Comparison of ENCODE assay signal across 20 cellular contexts in the genomic region with DNA sequence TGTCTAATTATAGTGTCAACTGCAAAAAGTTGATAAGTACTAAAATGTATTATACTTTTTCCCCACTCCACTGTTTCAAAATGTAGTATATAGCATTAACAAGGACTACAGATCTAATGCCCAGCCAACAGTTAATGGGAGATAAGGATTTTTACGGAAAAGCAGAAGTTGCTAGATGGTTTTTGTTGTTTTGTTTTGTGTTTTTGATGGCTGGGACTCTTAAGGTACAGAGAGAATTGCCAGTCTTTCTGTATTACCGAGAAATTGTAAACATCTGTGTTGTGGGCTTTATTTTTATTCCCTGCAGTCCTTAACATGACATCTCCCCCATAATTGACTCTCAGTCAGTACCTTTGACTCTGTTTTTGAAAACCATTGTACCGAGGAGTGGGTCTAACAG. TPM values are rescaled to one million over a fixed set of nuclear protein-coding genes. Genes with fewer than 3 reads are reported as not detected.
DNase-seq lines count a peak whose midpoint lies in the region; ATAC-seq and TF ChIP-seq lines count a peak whose summit lies in the region.
"Had no signal": no experiment of that assay in that cellular context is flagged by ENCODE, and none has a peak within 500 bp of the region (broad histone marks: within the 10 kb centered on the region; RNA-seq: fewer than 3 reads in every experiment).

No MANE protein-coding gene starts in this region.

- peaks cover 98% of the 10 kb centered on the region for H3K4me1 ChIP-seq in PC-9 (replicated peaks; ENCODE audit: insufficient read depth)
- peaks cover 84 to 100% (median 98%) of the 10 kb centered on the region in 4 donors for H3K4me1 ChIP-seq in esophagus muscularis mucosa
- H3K4me1 ChIP-seq in psoas muscle: peaks cover 92% of the 10 kb centered on the region

- WGBS in esophagus muscularis mucosa: 54% methylated on average over 3 of the region's 3 CpGs
- WGBS in psoas muscle, 3 donors: 68 to 76% (median 72%) methylated on average over 3 of the region's 3 CpGs

- H3K9me3 ChIP-seq in AG04450 (ENCODE audit: control insufficient read depth, insufficient read depth, low read length) (no peaks in the 10 kb centered on the region), PC-9 (ENCODE audit: insufficient read depth, low read depth) (no peaks in the 10 kb centered on the region), esophagus muscularis mucosa (no peaks in the 10 kb centered on the region), psoas muscle (no peaks in the 10 kb centered on the region)

- H3K27ac ChIP-seq in AG04450 (ENCODE audit: low read depth, low read length) (peak overlapping the region; percentile 99), PC-9 (peak overlapping the region; percentile 92), esophagus muscularis mucosa (replicated peaks in 1 of 4) (peak overlapping the region; percentile 89 to 92 (median 90)), psoas muscle (peak overlapping the region; percentile 43)

- intact Hi-C loops in PC-9 (cut with micrococcal nuclease; ENCODE audit: unreplicated experiment): no loop called here
- intact Hi-C loops in esophagus muscularis mucosa (cut with DNase I): no loop called here
- intact Hi-C loops in psoas muscle (cut with DNase I): no loop called here

- H2AFZ ChIP-seq in PC-9: no peak overlapping the region

- CTCF ChIA-PET in AG04450 (lab: Charles Lee): no interaction called here
- CTCF ChIA-PET in PC-9 (lab: Charles Lee): no interaction called here

- peaks cover 97% of the 10 kb centered on the region for H3K79me2 ChIP-seq in PC-9 (ENCODE audit: low read depth)

- H4K20me1 ChIP-seq in PC-9 (ENCODE audit: insufficient read depth): no peaks in the 10 kb centered on the region

- H3K27me3 ChIP-seq in AG04450 (ENCODE audit: control insufficient read depth, insufficient read depth, low read length) (no peaks in the 10 kb centered on the region), PC-9 (ENCODE audit: insufficient read depth, low read depth) (no peaks in the 10 kb centered on the region), esophagus muscularis mucosa (no peaks in the 10 kb centered on the region), psoas muscle (ENCODE audit: insufficient read depth in 3 of 3, low read length in 2 of 3) (no peaks in the 10 kb centered on the region)

- H3K4me3 ChIP-seq in AG04450 (ENCODE audit: low read depth, low read length): no peak overlapping the region
- H3K4me3 ChIP-seq in PC-9: no peak overlapping the region
- no peak overlapping the region for H3K4me3 ChIP-seq in esophagus muscularis mucosa
- H3K4me3 ChIP-seq in psoas muscle: no peak overlapping the region
- H3K4me3 ChIP-seq: K562 had no signal

- TF ChIP-seq EP300 in esophagus muscularis mucosa (IDR thresholded peaks at IDR 0.05): no peak

- H3K9me2 ChIP-seq in PC-9 (ENCODE audit: insufficient read depth): no peaks in the 10 kb centered on the region; the same call in 1 of the 2 replicates

- POLR2A ChIA-PET in AG04450 (lab: Yijun Ruan, JAX) (no interaction called here), PC-9 (lab: Charles Lee; ENCODE audit: unreplicated experiment) (no interaction called here)

- DNase-seq in AG04450 (ENCODE audit: low read depth, low spot score) (no peak), PC-9 (no peak), esophagus muscularis mucosa (ENCODE audit: extremely low spot score) (no peak), psoas muscle (no peak), DMS153 treated with DMSO at 0.1 percent for 48 hours (lab: John Stamatoyannopoulos, UW; ENCODE audit: unreplicated experiment) (no peak), SKM-1 (lab: John Stamatoyannopoulos, UW; ENCODE audit: unreplicated experiment) (no peak), GM19240 (ENCODE audit: insufficient read length, low spot score) (no peak)
- DNase-seq: DMS153; H7; hypothalamus; left ventricle myocardium superior; NCI-H1417 treated with DMSO at 0.1 percent for 48 hours; NCI-H446; OCI-M1; stimulated activated naive CD8-positive, alpha-beta T cell treated with anti-CD3 and anti-CD28 coated beads, Interleukin-15, Interleukin-2, amounts not matched to agents 100 U/mL and 50 U/mL, for 24 hours; SW 1271 had no signal

- no peak for ATAC-seq in psoas muscle
- ATAC-seq in GM19324 (IDR thresholded peaks at IDR 0.05; ENCODE audit: low FRiP score, unreplicated experiment): no peak
- ATAC-seq: activated naive CD4-positive, alpha-beta T cell treated with anti-CD3 and anti-CD28 coated beads, Interleukin-2, amount 50 U/mL, for 72 hours; K562; left ventricle myocardium superior; sciatic nerve; stimulated activated naive CD8-positive, alpha-beta T cell treated with anti-CD3 and anti-CD28 coated beads, Interleukin-15, Interleukin-2, amounts not matched to agents 100 U/mL and 50 U/mL, for 24 hours had no signal

- 0 out of 2 replicates have a peak overlapping the region, but pooled peaks have one; percentile 86 for H3K4me2 ChIP-seq in PC-9

- BruUV-seq in PC-9 (replicated peaks; lab: Mats Ljungman, UMichigan): no TSS peak

- no peak for TF ChIP-seq CTCF in AG04450 (IDR thresholded peaks at IDR 0.05; ENCODE audit: low read depth, low read length)
- no peak for TF ChIP-seq CTCF in PC-9 (conservative IDR thresholded peaks at IDR 0.05)
- no peak for TF ChIP-seq CTCF in esophagus muscularis mucosa (IDR thresholded peaks at IDR 0.05)
- no peak for TF ChIP-seq CTCF in psoas muscle (IDR thresholded peaks at IDR 0.05)

- no peaks in the 10 kb centered on the region for H3K36me3 ChIP-seq in PC-9 (ENCODE audit: low read depth)
- H3K36me3 ChIP-seq in esophagus muscularis mucosa: no peaks in the 10 kb centered on the region
- H3K36me3 ChIP-seq in psoas muscle (ENCODE audit: insufficient read depth in 1 of 2, low read depth in 1 of 2): no peaks in the 10 kb centered on the region

- H3F3A ChIP-seq in PC-9 (ENCODE audit: insufficient read depth, low read depth): peaks cover 91% of the 10 kb centered on the region

- no peak for TF ChIP-seq POLR2A in esophagus muscularis mucosa (IDR thresholded peaks at IDR 0.05; ENCODE audit: low read depth)

RNA-seq across cellular contexts. Expression of gene TRIO, which starts 44.0 kb away (rescaled TPM):
- polyA plus RNA-seq in AG04450 (2011; rRNA removed): 268 TPM in 2 replicates
- 933 and 1,222 TPM in 2 replicates for polyA minus RNA-seq in AG04450 (2011; rRNA and poly(A)+ RNA removed)
- 596 and 756 TPM in 2 replicates for total RNA-seq in PC-9 (2021)
- 100 to 1,000 TPM; 112 to 155 (median 145) TPM for total RNA-seq in esophagus muscularis mucosa
- total RNA-seq in psoas muscle: 10 to 100 TPM; 35.0 to 77.5 (median 51.7) TPM
- 10 to 100 TPM; 18.5 to 31.7 (median 19.4) TPM for polyA plus RNA-seq in psoas muscle

Comparison
In these comparisons a context has a peak if more than half of its experiments do, and no peak if none do; other contexts are left out.
1. H3K27ac ChIP-seq: peak in every context shown above with its lines; median percentile 99 in AG04450; 92 in PC-9; 90 in esophagus muscularis mucosa; 43 in psoas muscle.